ENCODE assay signal across 8 cellular contexts in the genomic region with DNA sequence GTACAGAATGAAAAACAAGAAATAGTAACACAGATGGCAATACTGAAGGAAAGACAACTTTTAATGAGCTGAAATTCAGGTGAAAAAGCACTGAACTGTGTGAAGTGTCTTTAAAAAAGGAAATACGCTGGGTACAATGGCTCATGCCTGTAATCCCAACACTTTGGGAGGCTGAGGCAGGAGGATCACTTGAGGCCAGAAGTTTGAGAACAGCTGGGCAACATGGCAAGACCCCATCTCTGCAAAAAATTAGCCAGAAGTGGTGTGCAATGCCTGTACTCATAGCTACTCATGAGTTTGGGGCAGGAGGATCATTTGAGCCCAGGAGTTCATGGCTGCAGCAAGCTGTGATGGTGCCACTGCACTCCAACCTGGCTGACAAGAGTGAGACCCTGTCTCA.
"Had no signal": no experiment of that assay in that cellular context is flagged by ENCODE, and none has a peak within 500 bp of the region (broad histone marks: within the 10 kb centered on the region; RNA-seq: fewer than 3 reads in every experiment).

No MANE protein-coding gene starts in this region.

- H2AFZ ChIP-seq: GM23248 had no signal

- H3K9ac ChIP-seq: GM23248 had no signal

- H3K9me3 ChIP-seq: HAP-1 had no signal

- H3K4me3 ChIP-seq: GM23248, HAP-1 had no signal

- ATAC-seq: HCT116 had no signal

- H3K27ac ChIP-seq: GM23248, HL-60 had no signal

- DNase-seq: GM23248, GOT3, H7, IMR-90, KBM-7 had no signal
